10 cellular contexts compared by ENCODE assay signal in genomic region chr20:63496404-63497120, GRCh38. TPM values are rescaled to one million over a fixed set of nuclear protein-coding genes. Genes with fewer than 3 reads are reported as not detected.
DNase-seq lines count a peak whose midpoint lies in the region; ATAC-seq and TF ChIP-seq lines count a peak whose summit lies in the region.
"Had no signal": no experiment of that assay in that cellular context is flagged by ENCODE, and none has a peak within 500 bp of the region (broad histone marks: within the 10 kb centered on the region; RNA-seq: fewer than 3 reads in every experiment).

No MANE protein-coding gene starts in this region.

- H3K4me3 Mint-ChIP-seq in activated T-helper 2 cell treated with anti-CD3 and anti-CD28 coated beads, Interferon-gamma antibody, Interleukin-2, Interleukin-4, amounts not matched to agents 10 μg/mL and 5 μg/mL and 100 μg/mL, durations not matched to agents 14 hours and 24 hours and 36 hours (ENCODE audit: low read depth) = peak overlapping the region; percentile 37

- H3K4me1 ChIP-seq in HEK293 (ENCODE audit: control insufficient read depth, insufficient read depth, low read length) = no peaks in the 10 kb centered on the region
- no peaks in the 10 kb centered on the region; the same call in 1 of the 2 replicates for H3K4me1 ChIP-seq in iPS-20b (ENCODE audit: insufficient read depth, low read length)
- peaks cover 5 to 42% (median 30%) of the 10 kb centered on the region in 6 donors for H3K4me1 ChIP-seq in spleen

- no peak for TF ChIP-seq POLR2A in spleen (IDR thresholded peaks at IDR 0.05)

- CTCF ChIA-PET in HEK293 (lab: Yijun Ruan, JAX) = interaction anchor here (0.5 to 1.8 kb wide), 14 partner anchors 12 to 484 kb away, joined by 3 to 12 read pairs (median 4); partner anchors contain the start of gene PPDPF

- H3K27me3 Mint-ChIP-seq in activated T-helper 2 cell treated with anti-CD3 and anti-CD28 coated beads, Interferon-gamma antibody, Interleukin-2, Interleukin-4, amounts not matched to agents 10 μg/mL and 5 μg/mL and 100 μg/mL, durations not matched to agents 14 hours and 24 hours and 36 hours (ENCODE audit: low read depth) = peaks cover 19% of the 10 kb centered on the region

- no peak overlapping the region for H3K4me3 ChIP-seq in HEK293 (ENCODE audit: low read depth, low read length)
- H3K4me3 ChIP-seq in iPS-20b (ENCODE audit: low read length) = peak overlapping the region; percentile 50; the same call in 1 of the 2 replicates
- peak overlapping the region in 6 of 8 donors; percentile 10 to 60 (median 24) for H3K4me3 ChIP-seq in spleen

- POLR2A ChIA-PET in HEK293 (lab: Yijun Ruan, JAX) = interaction anchor here (0.9 to 2.3 kb wide), 3 partner anchors 23 to 30 kb away, joined by 3 to 12 read pairs (median 3); partner anchors contain the start of gene PPDPF

- no peak overlapping the region for H3K9ac ChIP-seq in iPS-20b (ENCODE audit: low read depth, low read length)

- WGBS in spleen, 5 donors = 48 to 63% (median 51%) methylated on average over 10 to 21 of the region's 21 CpGs

- peaks cover 55% of the 10 kb centered on the region for H3K27me3 ChIP-seq in iPS-20b (ENCODE audit: insufficient read depth, low read length)
- H3K27me3 ChIP-seq in spleen (replicated peaks in 1 of 7) = peaks cover 0 to 70% (median 38%) of the 10 kb centered on the region in 7 donors

- H3K4me1 Mint-ChIP-seq in activated T-helper 2 cell treated with anti-CD3 and anti-CD28 coated beads, Interferon-gamma antibody, Interleukin-2, Interleukin-4, amounts not matched to agents 10 μg/mL and 5 μg/mL and 100 μg/mL, durations not matched to agents 14 hours and 24 hours and 36 hours (ENCODE audit: low read depth) = peaks cover 2% of the 10 kb centered on the region

- no peak for TF ChIP-seq CTCF in HEK293 (tag by site-specific recombination; IDR thresholded peaks at IDR 0.05)
- peak in 2 of 11 experiments; percentile 5 to 35 for TF ChIP-seq CTCF in spleen (IDR thresholded peaks at IDR 0.05 in 8 of 11, conservative IDR thresholded peaks at IDR 0.05 in 3 of 11)

- DNase-seq in activated T-helper 2 cell treated with anti-CD3 and anti-CD28 coated beads, Interferon-gamma antibody, Interleukin-2, Interleukin-4, amounts not matched to agents 10 μg/mL and 5 μg/mL and 100 μg/mL, durations not matched to agents 14 hours and 24 hours and 36 hours (ENCODE audit: low spot score) = no peak
- DNase-seq in spleen (no peak), NCI-H446 treated with DMSO at 0.1 percent for 48 hours (lab: John Stamatoyannopoulos, UW) (no peak)
- DNase-seq in effector CD4-positive, alpha-beta T cell = no peak
- DNase-seq: occipital lobe had no signal

- ATAC-seq in HG02870 (IDR thresholded peaks at IDR 0.05; ENCODE audit: unreplicated experiment) (no peak), GM19395 (IDR thresholded peaks at IDR 0.05; ENCODE audit: unreplicated experiment) (no peak)

- H3K27ac ChIP-seq in HEK293 (ENCODE audit: extremely low read depth, low read depth, low read length) (no peak overlapping the region), iPS-20b (ENCODE audit: low read length) (no peak overlapping the region), spleen (no peak overlapping the region)
- H3K27ac ChIP-seq: HL-60 had no signal

- H3K9me3 ChIP-seq in HEK293 (ENCODE audit: control insufficient read depth, insufficient read depth, low read depth, low read length) (no peaks in the 10 kb centered on the region), iPS-20b (ENCODE audit: insufficient read depth, low read depth, low read length) (peaks cover 3% of the 10 kb centered on the region; the same call in 1 of the 2 replicates), spleen (no peaks in the 10 kb centered on the region)

- H3K36me3 Mint-ChIP-seq in activated T-helper 2 cell treated with anti-CD3 and anti-CD28 coated beads, Interferon-gamma antibody, Interleukin-2, Interleukin-4, amounts not matched to agents 10 μg/mL and 5 μg/mL and 100 μg/mL, durations not matched to agents 14 hours and 24 hours and 36 hours (ENCODE audit: low read depth) = no peaks in the 10 kb centered on the region

- intact Hi-C loops in activated T-helper 2 cell treated with anti-CD3 and anti-CD28 coated beads, Interferon-gamma antibody, Interleukin-2, Interleukin-4, amounts not matched to agents 10 μg/mL and 5 μg/mL and 100 μg/mL, durations not matched to agents 14 hours and 24 hours and 36 hours (cut with micrococcal nuclease) = loop anchor here (2.0 kb wide), 1 partner anchor 62 kb away; no protein-coding TSS in a partner anchor
- intact Hi-C loops in spleen (cut with DNase I; ENCODE audit: low total_unique reads) = no loop called here

- no peaks in the 10 kb centered on the region for H3K9me3 Mint-ChIP-seq in activated T-helper 2 cell treated with anti-CD3 and anti-CD28 coated beads, Interferon-gamma antibody, Interleukin-2, Interleukin-4, amounts not matched to agents 10 μg/mL and 5 μg/mL and 100 μg/mL, durations not matched to agents 14 hours and 24 hours and 36 hours

- H3K36me3 ChIP-seq in HEK293 (ENCODE audit: control insufficient read depth in 2 of 2, insufficient read depth in 1 of 2, low read length in 2 of 2) (peaks cover 12 to 55% of the 10 kb centered on the region in 2 experiments; a peak in 2 of 3 replicates), iPS-20b (ENCODE audit: insufficient read depth, low read depth, low read length) (peaks cover 8% of the 10 kb centered on the region), spleen (no peaks in the 10 kb centered on the region)

- H3K27ac Mint-ChIP-seq in activated T-helper 2 cell treated with anti-CD3 and anti-CD28 coated beads, Interferon-gamma antibody, Interleukin-2, Interleukin-4, amounts not matched to agents 10 μg/mL and 5 μg/mL and 100 μg/mL, durations not matched to agents 14 hours and 24 hours and 36 hours = no peak overlapping the region

TF ChIP-seq in HEK293, 187 proteins besides CTCF, POLR2A, EP300 and RAD21 (continues in another document):
- no peak for TF ChIP-seq ZNF37A (tag by site-specific recombination; IDR thresholded peaks at IDR 0.05)
- TF ChIP-seq ZNF777 (tag by site-specific recombination; IDR thresholded peaks at IDR 0.05; ENCODE audit: borderline replicate concordance) = peak; percentile 55; the same call in 1 of the 2 replicates
- TF ChIP-seq ZNF394 (tag by site-specific recombination; IDR thresholded peaks at IDR 0.05; ENCODE audit: borderline replicate concordance) = peak; percentile 98
- TF ChIP-seq WT1 (tag by site-specific recombination; IDR thresholded peaks at IDR 0.05) = peak; percentile 7; the same call in 1 of the 2 replicates
- 0 out of 2 replicates have a peak, but pooled peaks have one; percentile 15 for TF ChIP-seq SP7 (tag by site-specific recombination; IDR thresholded peaks at IDR 0.05)
- peak; percentile 42; the same call in 1 of the 2 replicates for TF ChIP-seq IKZF3 (tag by site-specific recombination; IDR thresholded peaks at IDR 0.05)
- TF ChIP-seq ZNF658 (tag by site-specific recombination; IDR thresholded peaks at IDR 0.05) = no peak

RNA-seq across cellular contexts. Expression of gene EEF1A2, which starts 2.3 kb away (rescaled TPM):
- total RNA-seq in activated T-helper 2 cell treated with anti-CD3 and anti-CD28 coated beads, Interferon-gamma antibody, Interleukin-2, Interleukin-4, amounts not matched to agents 10 μg/mL and 5 μg/mL and 100 μg/mL, durations not matched to agents 14 hours and 24 hours and 36 hours = 1.4 and 2.4 TPM in 2 replicates
- total RNA-seq in spleen = 1 to 10 TPM in 3 of 7 donors, under 1 TPM in 4; 0.39 to 1.4 (median 0.54) TPM
- polyA plus RNA-seq in spleen = under 1 TPM; 0.48 to 0.57 (median 0.53) TPM

RNA-seq across cellular contexts. Expression of gene PPDPF, which starts 24.0 kb away (rescaled TPM):
- total RNA-seq in activated T-helper 2 cell treated with anti-CD3 and anti-CD28 coated beads, Interferon-gamma antibody, Interleukin-2, Interleukin-4, amounts not matched to agents 10 μg/mL and 5 μg/mL and 100 μg/mL, durations not matched to agents 14 hours and 24 hours and 36 hours = 135 and 143 TPM in 2 replicates
- 100 to 1,000 TPM in 4 of 7 donors, 10 to 100 TPM in 3; 68.8 to 167 (median 105) TPM for total RNA-seq in spleen
- 100 to 1,000 TPM; 123 to 275 (median 186) TPM for polyA plus RNA-seq in spleen

RNA-seq across cellular contexts. Expression of gene KCNQ2, which starts 24.1 kb away (rescaled TPM):
- total RNA-seq in activated T-helper 2 cell treated with anti-CD3 and anti-CD28 coated beads, Interferon-gamma antibody, Interleukin-2, Interleukin-4, amounts not matched to agents 10 μg/mL and 5 μg/mL and 100 μg/mL, durations not matched to agents 14 hours and 24 hours and 36 hours = not detected in 2 replicates
- total RNA-seq in spleen = 1 to 10 TPM in 2 of 7 donors, under 1 TPM in 3, not detected in 2; 0.26 to 3.5 (median 0.65) TPM
- polyA plus RNA-seq in spleen = under 1 TPM; 0.13 to 0.39 (median 0.39) TPM

RNA-seq across cellular contexts. Expression of gene PTK6, which starts 40.6 kb away (rescaled TPM):
- total RNA-seq in activated T-helper 2 cell treated with anti-CD3 and anti-CD28 coated beads, Interferon-gamma antibody, Interleukin-2, Interleukin-4, amounts not matched to agents 10 μg/mL and 5 μg/mL and 100 μg/mL, durations not matched to agents 14 hours and 24 hours and 36 hours = 0.32 and 0.46 TPM in 2 replicates
- total RNA-seq in spleen = 1 to 10 TPM in 1 of 7 donors, under 1 TPM in 6; 0.20 to 1.0 (median 0.77) TPM
- under 1 TPM; 0.55 to 0.72 (median 0.64) TPM for polyA plus RNA-seq in spleen

RNA-seq across cellular contexts. Expression of gene SRMS, which starts 51.0 kb away (rescaled TPM):
- not detected in 2 replicates for total RNA-seq in activated T-helper 2 cell treated with anti-CD3 and anti-CD28 coated beads, Interferon-gamma antibody, Interleukin-2, Interleukin-4, amounts not matched to agents 10 μg/mL and 5 μg/mL and 100 μg/mL, durations not matched to agents 14 hours and 24 hours and 36 hours
- 1 to 10 TPM in 4 of 7 donors, under 1 TPM in 1, not detected in 2; 0.46 to 1.5 (median 1.2) TPM for total RNA-seq in spleen
- under 1 TPM; 0.07 to 0.19 (median 0.12) TPM for polyA plus RNA-seq in spleen
- total RNA-seq: occipital lobe had no signal
